33 cellular contexts compared by ENCODE assay signal in genomic region chr13:94175076-94175475, GRCh38.
"Had no signal": no experiment of that assay in that cellular context is flagged by ENCODE, and none has a peak within 500 bp of the region (broad histone marks: within the 10 kb centered on the region; RNA-seq: fewer than 3 reads in every experiment).

No MANE protein-coding gene starts in this region.

- H3K9me3 ChIP-seq: adrenal gland, ascending aorta had no signal

- H3K4me3 ChIP-seq: adrenal gland, ascending aorta, cardiac muscle cell had no signal

- ATAC-seq: activated CD8-positive, alpha-beta T cell treated with anti-CD3 and anti-CD28 coated beads for 36 hours; activated naive CD4-positive, alpha-beta T cell treated with anti-CD3 and anti-CD28 coated beads, Interleukin-2, amount 50 U/mL, for 72 hours; activated T-cell treated with anti-CD3 and anti-CD28 coated beads, Interleukin-2, amount 50 U/mL, for 4 hours; activated T-cell treated with anti-CD3 and anti-CD28 coated beads, Interleukin-2, amount 50 U/mL, for 72 hours; activated T-helper 17 cell treated with anti-CD3 and anti-CD28 coated beads, Interleukin-2, amount 50 U/mL, for 72 hours had no signal

- H3K27ac ChIP-seq: adrenal gland, ascending aorta, cardiac muscle cell, VCaP had no signal

- H3K36me3 ChIP-seq: adrenal gland, ascending aorta, cardiac muscle cell had no signal

- FAIRE-seq: bronchial epithelial cell, TTC549 had no signal

- H3K4me1 ChIP-seq: adrenal gland had no signal

- H3K27me3 ChIP-seq: adrenal gland, ascending aorta, cardiac muscle cell had no signal

- DNase-seq: activated B cell treated with CpG ODN at 0.5 μM for 24 hours; activated CD4-positive, alpha-beta memory T cell treated with anti-CD3 and anti-CD28 coated beads for 36 hours; activated CD4-positive, alpha-beta T cell treated with anti-CD3 and anti-CD28 coated beads for 4 hours; activated CD4-positive, alpha-beta T cell treated with anti-CD3 and anti-CD28 coated beads, Interleukin-2, amount 10 ng/mL, durations not matched to agents 24 days and 14 days; activated CD4-positive, alpha-beta T cell treated with anti-CD3 and anti-CD28 coated beads, Interleukin-2, amount 50 U/mL, for 1 hour; activated CD4-positive, alpha-beta T cell treated with anti-CD3 and anti-CD28 coated beads, Interleukin-2, amount 50 U/mL, for 4 hours; activated CD4-positive, CD25-positive, alpha-beta regulatory T cell treated with anti-CD3 and anti-CD28 coated beads, Interleukin-2, amount 50 U/mL, for 72 hours; activated CD8-positive, alpha-beta memory T cell treated with anti-CD3 and anti-CD28 coated beads, Interleukin-2, amount 50 U/mL, for 4 hours; activated CD8-positive, alpha-beta T cell treated with anti-CD3 and anti-CD28 coated beads for 36 hours; activated effector memory CD4-positive, alpha-beta T cell treated with anti-CD3 and anti-CD28 coated beads, Interleukin-2, amount 50 U/mL, for 16 hours; activated gamma-delta T cell treated with Interleukin-2 at 50 U/mL for 16 hours; activated naive CD4-positive, alpha-beta T cell; activated naive CD4-positive, alpha-beta T cell treated with anti-CD3 and anti-CD28 coated beads for 36 hours; activated naive CD4-positive, alpha-beta T cell treated with anti-CD3 and anti-CD28 coated beads, Interleukin-2, amount 50 U/mL, for 16 hours; activated naive CD8-positive, alpha-beta T cell treated with anti-CD3 and anti-CD28 coated beads for 36 hours; activated T-cell treated with anti-CD3 and anti-CD28 coated beads for 4 hours; activated T-cell treated with anti-CD3 and anti-CD28 coated beads, Interleukin-2, amount 50 U/mL, for 1 hour; activated T-cell treated with anti-CD3 and anti-CD28 coated beads, Interleukin-2, amount 50 U/mL, for 4 hours; activated T-cell treated with anti-CD3 and anti-CD28 coated beads, Interleukin-2, amount 50 U/mL, for 72 hours; adrenal gland; amygdala; anterior cingulate cortex; caudate nucleus; cerebellar nuclear complex; T-helper 2 cell; T-helper 9 cell had no signal
